In the genomic region with DNA sequence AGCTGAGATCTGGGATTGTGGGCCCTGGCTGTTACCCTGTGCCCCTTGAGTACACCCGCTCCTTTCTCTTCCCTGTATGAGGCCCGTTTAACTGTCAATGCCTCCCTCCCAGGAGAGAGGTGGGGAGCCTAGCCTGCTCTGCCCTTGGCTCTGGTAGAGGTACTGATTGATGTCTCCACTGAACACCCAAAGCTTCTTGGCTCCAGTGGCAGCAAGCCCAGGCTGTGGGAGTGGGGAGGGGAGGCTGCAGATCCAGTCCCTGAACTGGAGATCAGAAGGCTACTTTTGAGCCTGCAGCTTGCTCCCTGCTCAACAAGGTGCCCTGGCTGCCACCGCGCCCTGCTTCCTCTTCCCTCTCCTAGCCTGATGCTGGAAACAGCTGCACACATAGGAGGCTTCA, we compare ENCODE assay signal across 31 cellular contexts. TPM values are rescaled to one million over a fixed set of nuclear protein-coding genes. Genes with fewer than 3 reads are reported as not detected.
"Had no signal": no experiment of that assay in that cellular context is flagged by ENCODE, and none has a peak within 500 bp of the region (broad histone marks: within the 10 kb centered on the region; RNA-seq: fewer than 3 reads in every experiment).

No MANE protein-coding gene starts in this region.

- ATAC-seq: activated CD8-positive, alpha-beta T cell treated with anti-CD3 and anti-CD28 coated beads for 36 hours; activated T-cell treated with anti-CD3 and anti-CD28 coated beads, Interleukin-2, amount 50 U/mL, for 4 hours; activated T-helper 17 cell treated with anti-CD3 and anti-CD28 coated beads, Interleukin-2, amount 50 U/mL, for 72 hours; gastrocnemius medialis; lower lobe of right lung; mucosa of descending colon; natural killer cell treated with Interleukin-12 subunit alpha and Interleukin-12 subunit beta and Interleukin-15 and Interleukin-18, amount 100 ng/mL, for 72 hours had no signal

- H3K4me3 ChIP-seq: colonic mucosa, gastrocnemius medialis, lower lobe of right lung, mucosa of descending colon, ovary, prostate gland, smooth muscle cell, tibial nerve had no signal

- H3K4me1 ChIP-seq: colonic mucosa had no signal

- H3K4me3 Mint-ChIP-seq: activated B cell treated with CpG ODN at 0.5 μM for 24 hours; activated CD8-positive, alpha-beta T cell treated with anti-CD3 and anti-CD28 coated beads for 36 hours; activated T-cell treated with anti-CD3 and anti-CD28 coated beads, Interleukin-2, amount 50 U/mL, for 4 hours; activated T-helper 17 cell treated with anti-CD3 and anti-CD28 coated beads, Interleukin-2, amount 50 U/mL, for 72 hours; immature natural killer cell; natural killer cell treated with Interleukin-12 subunit alpha and Interleukin-12 subunit beta and Interleukin-15 and Interleukin-18, amount 100 ng/mL, for 72 hours; T-helper 2 cell treated with Interferon-gamma antibody and Interleukin-4, amounts not matched to agents 5 μg/mL and 100 μg/mL, for 36 hours had no signal

- H3K27me3 ChIP-seq: brain microvascular endothelial cell, colonic mucosa, gastrocnemius medialis, ovary, tibial nerve had no signal

- H3K36me3 ChIP-seq: ovary had no signal

- H3K27me3 Mint-ChIP-seq: activated B cell treated with CpG ODN at 0.5 μM for 24 hours; activated T-helper 17 cell treated with anti-CD3 and anti-CD28 coated beads, Interleukin-2, amount 50 U/mL, for 72 hours; natural killer cell treated with Interleukin-12 subunit alpha and Interleukin-12 subunit beta and Interleukin-15 and Interleukin-18, amount 100 ng/mL, for 72 hours had no signal

- DNase-seq: activated B cell treated with CpG ODN at 0.5 μM for 24 hours; activated CD4-positive, alpha-beta T cell treated with anti-CD3 and anti-CD28 coated beads, Interleukin-2, amount 50 U/mL, for 1 hour; activated CD8-positive, alpha-beta T cell treated with anti-CD3 and anti-CD28 coated beads for 36 hours; activated gamma-delta T cell treated with Interleukin-2 at 50 U/mL for 16 hours; activated naive CD4-positive, alpha-beta T cell treated with anti-CD3 and anti-CD28 coated beads, Interleukin-2, amount 50 U/mL, for 16 hours; activated T-cell treated with anti-CD3 and anti-CD28 coated beads, Interleukin-2, amount 50 U/mL, for 4 hours; amniotic stem cell; brain microvascular endothelial cell; central memory CD4-positive, alpha-beta T cell; colonic mucosa; effector CD8-positive, alpha-beta T cell; erythroblast; gastrocnemius medialis; hypothalamus; immature natural killer cell; kidney; lower lobe of right lung; mucosa of descending colon; ovary; retina; stimulated activated CD4-positive, alpha-beta T cell treated with anti-CD3 and anti-CD28 coated beads, Interleukin-15, amount 100 ng/mL, for 24 hours; stimulated activated CD4-positive, alpha-beta T cell treated with anti-CD3 and anti-CD28 coated beads, Interleukin-2, amount 100 ng/mL, for 24 hours; stimulated activated naive CD4-positive, alpha-beta T cell treated with Interleukin-2 at 50 U/mL for 16 hours; T-helper 1 cell had no signal

- H3K36me3 Mint-ChIP-seq: natural killer cell treated with Interleukin-12 subunit alpha and Interleukin-12 subunit beta and Interleukin-15 and Interleukin-18, amount 100 ng/mL, for 72 hours had no signal

- H3K27ac ChIP-seq: brain microvascular endothelial cell, colonic mucosa, gastrocnemius medialis, lower lobe of right lung, ovary, prostate gland, tibial nerve had no signal

- H3K4me1 Mint-ChIP-seq: activated T-helper 17 cell treated with anti-CD3 and anti-CD28 coated beads, Interleukin-2, amount 50 U/mL, for 72 hours had no signal

- H3K9me3 Mint-ChIP-seq: activated B cell treated with CpG ODN at 0.5 μM for 24 hours; activated CD8-positive, alpha-beta T cell treated with anti-CD3 and anti-CD28 coated beads for 36 hours; activated T-cell treated with anti-CD3 and anti-CD28 coated beads, Interleukin-2, amount 50 U/mL, for 4 hours; activated T-helper 17 cell treated with anti-CD3 and anti-CD28 coated beads, Interleukin-2, amount 50 U/mL, for 72 hours; immature natural killer cell; natural killer cell treated with Interleukin-12 subunit alpha and Interleukin-12 subunit beta and Interleukin-15 and Interleukin-18, amount 100 ng/mL, for 72 hours; T-helper 2 cell treated with Interferon-gamma antibody and Interleukin-4, amounts not matched to agents 5 μg/mL and 100 μg/mL, for 36 hours had no signal

- H3K9me3 ChIP-seq: colonic mucosa, gastrocnemius medialis, lower lobe of right lung, mucosa of descending colon, ovary, prostate gland, tibial nerve had no signal

- H3K27ac Mint-ChIP-seq: activated B cell treated with CpG ODN at 0.5 μM for 24 hours; natural killer cell treated with Interleukin-12 subunit alpha and Interleukin-12 subunit beta and Interleukin-15 and Interleukin-18, amount 100 ng/mL, for 72 hours; T-helper 2 cell treated with Interferon-gamma antibody and Interleukin-4, amounts not matched to agents 5 μg/mL and 100 μg/mL, for 36 hours had no signal

RNA-seq across cellular contexts. Expression of a gene that starts 7.5 kb away (rescaled TPM):
- total RNA-seq: gastrocnemius medialis had no signal

RNA-seq across cellular contexts. Expression of a gene that starts 47.3 kb away (rescaled TPM):
- total RNA-seq: mesenteric fat pad had no signal
